ENCODE assay signal across 2 cellular contexts in genomic region chr20:62043131-62043914, GRCh38.
A peak's percentile ranks its signal among the peaks of the same experiment; 100 is the strongest.
TF ChIP-seq lines count a peak whose summit lies in the region.

No MANE protein-coding gene starts in this region.

TF ChIP-seq in K562, 482 proteins besides CTCF, POLR2A, EP300 and RAD21:
- peak; percentile 94 for TF ChIP-seq ATF3 (IDR thresholded peaks at IDR 0.05)
- no peak for TF ChIP-seq ATF3 (CRISPR knock-in tag; conservative IDR thresholded peaks at IDR 0.05)
- TF ChIP-seq CEBPB (tag; IDR thresholded peaks at IDR 0.05): peak; percentile 97
- TF ChIP-seq ATF7 (IDR thresholded peaks at IDR 0.05): peak; percentile 44; the same call in 1 of the 2 replicates
- peak; percentile 87 for TF ChIP-seq CEBPG (CRISPR knock-in tag; IDR thresholded peaks at IDR 0.05)
- TF ChIP-seq CEBPG (tag; conservative IDR thresholded peaks at IDR 0.05 in 1 of 2, IDR thresholded peaks at IDR 0.05 in 1 of 2): peak; percentile 80 to 87
- no peak for TF ChIP-seq ETS2 (tag; IDR thresholded peaks at IDR 0.05; ENCODE audit: borderline replicate concordance, poor library complexity, severe bottlenecking)
- peak; percentile 40 for TF ChIP-seq CREM (IDR thresholded peaks at IDR 0.05; ENCODE audit: low read depth)
- TF ChIP-seq JUND (IDR thresholded peaks at IDR 0.05; ENCODE audit: borderline replicate concordance, low read depth, low read length): peak; percentile 50; the same call in 1 of the 2 replicates
- TF ChIP-seq JUND (tag; IDR thresholded peaks at IDR 0.05; ENCODE audit: borderline replicate concordance, low read depth, low read length): no peak
- no peak for TF ChIP-seq CBX1 (IDR thresholded peaks at IDR 0.05; ENCODE audit: low read depth)

TF ChIP-seq in HepG2, 621 proteins besides CTCF, POLR2A, EP300 and RAD21 (continues in another document):
- TF ChIP-seq PLRG1 (conservative IDR thresholded peaks at IDR 0.05) (no peak), ZNF530 (CRISPR knock-in tag; IDR thresholded peaks at IDR 0.05; ENCODE audit: low read depth) (no peak), LBX2 (CRISPR knock-in tag; IDR thresholded peaks at IDR 0.05; ENCODE audit: borderline replicate concordance) (no peak), MEIS1 (CRISPR knock-in tag; IDR thresholded peaks at IDR 0.05; ENCODE audit: borderline replicate concordance) (0 out of 2 replicates have a peak, but pooled peaks have one; percentile 5), ZNF790 (CRISPR knock-in tag; IDR thresholded peaks at IDR 0.05; ENCODE audit: borderline replicate concordance) (no peak), CCDC6 (CRISPR knock-in tag; IDR thresholded peaks at IDR 0.05) (no peak), ZNF572 (CRISPR knock-in tag; IDR thresholded peaks at IDR 0.05) (0 out of 2 replicates have a peak, but pooled peaks have one; percentile 17), CENPBD1 (CRISPR knock-in tag; IDR thresholded peaks at IDR 0.05; ENCODE audit: borderline replicate concordance, low read depth) (no peak), ZNF451 (CRISPR knock-in tag; IDR thresholded peaks at IDR 0.05) (no peak), ZNF780A (CRISPR knock-in tag; IDR thresholded peaks at IDR 0.05) (no peak), ZC3H4 (CRISPR knock-in tag; IDR thresholded peaks at IDR 0.05; ENCODE audit: borderline replicate concordance) (0 out of 2 replicates have a peak, but pooled peaks have one; percentile 15), BCLAF1 (IDR thresholded peaks at IDR 0.05) (no peak), MEF2D (CRISPR knock-in tag; IDR thresholded peaks at IDR 0.05) (no peak), ZBTB21 (CRISPR knock-in tag; IDR thresholded peaks at IDR 0.05) (peak; percentile 79), ZSCAN5A (CRISPR knock-in tag; IDR thresholded peaks at IDR 0.05; ENCODE audit: borderline replicate concordance) (no peak), NFIB (CRISPR knock-in tag; IDR thresholded peaks at IDR 0.05; ENCODE audit: borderline replicate concordance) (no peak), MZF1 (CRISPR knock-in tag; IDR thresholded peaks at IDR 0.05; ENCODE audit: borderline replicate concordance) (no peak), MED8 (CRISPR knock-in tag; IDR thresholded peaks at IDR 0.05; ENCODE audit: insufficient replicate concordance) (no peak), SRF (IDR thresholded peaks at IDR 0.05; ENCODE audit: low read depth, low read length) (no peak), ZNF33A (CRISPR knock-in tag; IDR thresholded peaks at IDR 0.05; ENCODE audit: borderline replicate concordance) (no peak), BHLHE40 (IDR thresholded peaks at IDR 0.05; ENCODE audit: low read length) (no peak), ZNF616 (CRISPR knock-in tag; IDR thresholded peaks at IDR 0.05; ENCODE audit: low read depth) (no peak), WIZ (CRISPR knock-in tag; IDR thresholded peaks at IDR 0.05) (no peak), ERF (CRISPR knock-in tag; IDR thresholded peaks at IDR 0.05) (peak; percentile 65; the same call in 1 of the 2 replicates), ZNF562 (CRISPR knock-in tag; IDR thresholded peaks at IDR 0.05; ENCODE audit: borderline replicate concordance) (no peak), TBP (CRISPR knock-in tag; IDR thresholded peaks at IDR 0.05) (no peak), HES4 (CRISPR knock-in tag; IDR thresholded peaks at IDR 0.05; ENCODE audit: borderline replicate concordance) (no peak), HNF4G (IDR thresholded peaks at IDR 0.05; ENCODE audit: borderline replicate concordance, low read depth, low read length) (peak; percentile 54; the same call in 1 of the 2 replicates), HNF4G (CRISPR knock-in tag; IDR thresholded peaks at IDR 0.05; ENCODE audit: borderline replicate concordance, low read depth) (no peak), ZBTB1 (CRISPR knock-in tag; IDR thresholded peaks at IDR 0.05; ENCODE audit: borderline replicate concordance) (no peak), RARA (CRISPR knock-in tag; IDR thresholded peaks at IDR 0.05) (peak; percentile 92), ZNF354B (CRISPR knock-in tag; IDR thresholded peaks at IDR 0.05) (peak; percentile 78; the same call in 1 of the 2 replicates), ZNF441 (CRISPR knock-in tag; IDR thresholded peaks at IDR 0.05; ENCODE audit: borderline replicate concordance) (peak; percentile 69), ATF2 (CRISPR knock-in tag; IDR thresholded peaks at IDR 0.05) (peak; percentile 96), RXRA (CRISPR knock-in tag; IDR thresholded peaks at IDR 0.05) (peak; percentile 90; the same call in 1 of the 2 replicates), ADNP (CRISPR knock-in tag; IDR thresholded peaks at IDR 0.05) (no peak), ZNF180 (CRISPR knock-in tag; IDR thresholded peaks at IDR 0.05; ENCODE audit: borderline replicate concordance, low read depth) (no peak), AKAP8 (CRISPR knock-in tag; IDR thresholded peaks at IDR 0.05) (no peak), SNRNP70 (IDR thresholded peaks at IDR 0.05; ENCODE audit: low read depth, low read length) (no peak), ESRRA (CRISPR knock-in tag; IDR thresholded peaks at IDR 0.05; ENCODE audit: low read depth) (no peak), DR1 (CRISPR knock-in tag; IDR thresholded peaks at IDR 0.05) (no peak), MYC (CRISPR knock-in tag; IDR thresholded peaks at IDR 0.05; ENCODE audit: borderline replicate concordance) (peak; percentile 78; the same call in 1 of the 2 replicates)
- TF ChIP-seq, protein P1, sequence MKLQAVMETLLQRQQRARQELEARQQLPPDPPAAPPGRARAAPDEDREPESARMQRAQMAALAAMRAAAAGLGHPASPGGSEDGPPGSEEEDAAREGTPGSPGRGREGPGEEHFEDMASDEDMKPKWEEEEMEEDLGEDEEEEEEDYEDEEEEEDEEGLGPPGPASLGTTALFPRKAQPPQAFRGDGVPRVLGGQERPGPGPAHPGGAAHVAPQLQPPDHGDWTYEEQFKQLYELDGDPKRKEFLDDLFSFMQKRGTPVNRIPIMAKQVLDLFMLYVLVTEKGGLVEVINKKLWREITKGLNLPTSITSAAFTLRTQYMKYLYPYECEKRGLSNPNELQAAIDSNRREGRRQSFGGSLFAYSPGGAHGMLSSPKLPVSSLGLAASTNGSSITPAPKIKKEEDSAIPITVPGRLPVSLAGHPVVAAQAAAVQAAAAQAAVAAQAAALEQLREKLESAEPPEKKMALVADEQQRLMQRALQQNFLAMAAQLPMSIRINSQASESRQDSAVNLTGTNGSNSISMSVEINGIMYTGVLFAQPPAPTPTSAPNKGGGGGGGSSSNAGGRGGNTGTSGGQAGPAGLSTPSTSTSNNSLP (IDR thresholded peaks at IDR 0.05; ENCODE audit: low read depth, low read length): no peak
- TF ChIP-seq, protein P2, sequence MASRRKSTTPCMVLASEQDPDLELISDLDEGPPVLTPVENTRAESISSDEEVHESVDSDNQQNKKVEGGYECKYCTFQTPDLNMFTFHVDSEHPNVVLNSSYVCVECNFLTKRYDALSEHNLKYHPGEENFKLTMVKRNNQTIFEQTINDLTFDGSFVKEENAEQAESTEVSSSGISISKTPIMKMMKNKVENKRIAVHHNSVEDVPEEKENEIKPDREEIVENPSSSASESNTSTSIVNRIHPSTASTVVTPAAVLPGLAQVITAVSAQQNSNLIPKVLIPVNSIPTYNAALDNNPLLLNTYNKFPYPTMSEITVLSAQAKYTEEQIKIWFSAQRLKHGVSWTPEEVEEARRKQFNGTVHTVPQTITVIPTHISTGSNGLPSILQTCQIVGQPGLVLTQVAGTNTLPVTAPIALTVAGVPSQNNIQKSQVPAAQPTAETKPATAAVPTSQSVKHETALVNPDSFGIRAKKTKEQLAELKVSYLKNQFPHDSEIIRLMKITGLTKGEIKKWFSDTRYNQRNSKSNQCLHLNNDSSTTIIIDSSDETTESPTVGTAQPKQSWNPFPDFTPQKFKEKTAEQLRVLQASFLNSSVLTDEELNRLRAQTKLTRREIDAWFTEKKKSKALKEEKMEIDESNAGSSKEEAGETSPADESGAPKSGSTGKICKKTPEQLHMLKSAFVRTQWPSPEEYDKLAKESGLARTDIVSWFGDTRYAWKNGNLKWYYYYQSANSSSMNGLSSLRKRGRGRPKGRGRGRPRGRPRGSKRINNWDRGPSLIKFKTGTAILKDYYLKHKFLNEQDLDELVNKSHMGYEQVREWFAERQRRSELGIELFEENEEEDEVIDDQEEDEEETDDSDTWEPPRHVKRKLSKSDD (CRISPR knock-in tag; IDR thresholded peaks at IDR 0.05; ENCODE audit: low read depth): no peak
- TF ChIP-seq, protein P3, sequence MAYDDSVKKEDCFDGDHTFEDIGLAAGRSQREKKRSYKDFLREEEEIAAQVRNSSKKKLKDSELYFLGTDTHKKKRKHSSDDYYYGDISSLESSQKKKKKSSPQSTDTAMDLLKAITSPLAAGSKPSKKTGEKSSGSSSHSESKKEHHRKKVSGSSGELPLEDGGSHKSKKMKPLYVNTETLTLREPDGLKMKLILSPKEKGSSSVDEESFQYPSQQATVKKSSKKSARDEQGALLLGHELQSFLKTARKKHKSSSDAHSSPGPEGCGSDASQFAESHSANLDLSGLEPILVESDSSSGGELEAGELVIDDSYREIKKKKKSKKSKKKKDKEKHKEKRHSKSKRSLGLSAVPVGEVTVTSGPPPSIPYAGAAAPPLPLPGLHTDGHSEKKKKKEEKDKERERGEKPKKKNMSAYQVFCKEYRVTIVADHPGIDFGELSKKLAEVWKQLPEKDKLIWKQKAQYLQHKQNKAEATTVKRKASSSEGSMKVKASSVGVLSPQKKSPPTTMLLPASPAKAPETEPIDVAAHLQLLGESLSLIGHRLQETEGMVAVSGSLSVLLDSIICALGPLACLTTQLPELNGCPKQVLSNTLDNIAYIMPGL (CRISPR knock-in tag; IDR thresholded peaks at IDR 0.05; ENCODE audit: borderline replicate concordance in 1 of 2, low read depth in 1 of 2): peak; percentile 20 to 79; a peak in 2 of 4 replicates
